7 cellular contexts compared by ENCODE assay signal in the genomic region with DNA sequence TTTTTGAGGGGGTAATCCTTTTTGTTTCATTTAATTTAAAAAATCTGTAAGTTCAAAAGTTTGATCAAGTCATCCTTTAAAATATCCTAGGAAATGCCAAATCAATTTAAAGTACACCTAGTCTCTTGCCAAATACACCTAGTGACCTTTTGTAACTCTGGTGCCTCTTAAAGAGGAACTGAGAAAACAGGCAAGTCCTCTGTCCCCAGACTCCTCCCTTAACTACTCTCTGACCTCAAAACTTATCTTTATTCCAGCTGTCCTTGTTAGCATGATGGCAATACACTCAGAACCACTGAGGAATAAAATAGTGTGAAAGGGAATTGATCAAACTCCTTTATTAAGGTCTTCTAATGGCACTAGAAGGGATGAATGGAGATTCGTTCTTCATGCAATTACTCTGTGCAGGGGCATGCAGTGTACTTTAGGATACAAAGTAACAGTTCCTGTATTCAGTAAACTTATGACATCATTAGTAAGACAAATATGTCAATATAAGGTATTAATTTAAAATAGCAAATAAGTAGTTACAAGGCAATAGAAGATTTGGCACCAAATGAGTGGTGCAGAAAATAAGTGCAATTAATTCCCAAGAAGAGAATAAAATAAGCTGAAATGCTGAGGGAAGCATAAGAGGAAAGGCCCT. TPM values are rescaled to one million over a fixed set of nuclear protein-coding genes. Genes with fewer than 3 reads are reported as not detected.
A peak's percentile ranks its signal among the peaks of the same experiment; 100 is the strongest.
DNase-seq lines count a peak whose midpoint lies in the region; ATAC-seq and TF ChIP-seq lines count a peak whose summit lies in the region.

No MANE protein-coding gene starts in this region.

- H3K36me3 ChIP-seq in transverse colon, result no peaks in the 10 kb centered on the region
- no peaks in the 10 kb centered on the region for H3K36me3 ChIP-seq in heart left ventricle

- peaks cover 13 to 44% (median 26%) of the 10 kb centered on the region in 4 donors for H3K4me1 ChIP-seq in transverse colon
- peaks cover 0 to 69% (median 21%) of the 10 kb centered on the region in 12 donors for H3K4me1 ChIP-seq in heart left ventricle

- no peak for TF ChIP-seq CTCF in transverse colon (IDR thresholded peaks at IDR 0.05)
- no peak for TF ChIP-seq CTCF in heart left ventricle (IDR thresholded peaks at IDR 0.05)

- H3K4me3 ChIP-seq in transverse colon (no peak overlapping the region), heart left ventricle (no peak overlapping the region)

- peak; percentile 90 for DNase-seq in NOMO-1 treated with DMSO at 0.1 percent for 48 hours (lab: John Stamatoyannopoulos, UW; ENCODE audit: unreplicated experiment)
- no peak for DNase-seq in transverse colon
- DNase-seq in heart left ventricle, result no peak
- DNase-seq in stimulated activated naive CD4-positive, alpha-beta T cell treated with Interleukin-2 at 50 U/mL for 16 hours (lab: John Stamatoyannopoulos, UW), result no peak
- DNase-seq in amniotic stem cell (lab: John Stamatoyannopoulos, UW), result no peak

- in situ Hi-C loops in transverse colon (cut with MboI; ENCODE audit: low pct_ligation_motif_present in 1 of 4, low pct_unique_long_range_greater_than_20kb in 1 of 4, low sequenced_read_pairs in 3 of 4), result no loop called here

- H3K27me3 ChIP-seq in transverse colon (no peaks in the 10 kb centered on the region), heart left ventricle (no peaks in the 10 kb centered on the region)

- intact Hi-C loops in transverse colon (cut with DNase I; ENCODE audit: low total_unique reads), result no loop called here
- intact Hi-C loops in heart left ventricle (cut with DNase I), result loop anchor here in 1 of 10 donors (10.0 kb wide), 1 partner anchor 162 kb away; no protein-coding TSS in a partner anchor

- ATAC-seq in GM19328 (IDR thresholded peaks at IDR 0.05; ENCODE audit: unreplicated experiment), result peak; percentile 81
- peak; percentile 92 for ATAC-seq in HG02938 (IDR thresholded peaks at IDR 0.05; ENCODE audit: unreplicated experiment)
- ATAC-seq in heart left ventricle, result no peak

- H3K9me3 ChIP-seq in transverse colon (no peaks in the 10 kb centered on the region), heart left ventricle (no peaks in the 10 kb centered on the region)

- peak overlapping the region; percentile 29 to 49 (median 36) for H3K27ac ChIP-seq in transverse colon
- H3K27ac ChIP-seq in heart left ventricle, result peak overlapping the region in 2 of 12 donors; percentile 3 to 14

- WGBS in transverse colon (ENCODE audit: low coverage in 1 of 2), 2 donors, result 43 to 50% methylated on average over 1 of the region's 1 CpG
- WGBS in heart left ventricle, 4 donors, result 64 to 81% (median 69%) methylated on average over 1 of the region's 1 CpG

- TF ChIP-seq EP300 in transverse colon (IDR thresholded peaks at IDR 0.05; ENCODE audit: low read depth), result no peak

- TF ChIP-seq POLR2A in transverse colon (IDR thresholded peaks at IDR 0.05) (no peak), heart left ventricle (IDR thresholded peaks at IDR 0.05) (no peak)

RNA-seq across cellular contexts. Expression of a gene that starts 3.3 kb away (rescaled TPM):
- 10 to 100 TPM; 57.6 to 72.7 (median 65.7) TPM for total RNA-seq in transverse colon
- total RNA-seq in heart left ventricle, result 10 to 100 TPM in 1 of 9 donors, 1 to 10 TPM in 8; 1.1 to 11.6 (median 3.1) TPM
- polyA plus RNA-seq in heart left ventricle, result 1 to 10 TPM; 1.5 to 3.0 TPM

Comparison
In these comparisons a context has a peak if more than half of its experiments do, and no peak if none do; other contexts are left out.
1. ATAC-seq: peak in GM19328 (single experiment) and HG02938 (single experiment); none in heart left ventricle (0 of 4).
2. RNA of a gene that starts 3.3 kb away (total RNA-seq): 57.6 to 72.7 TPM in transverse colon; 1.1 to 11.6 TPM in heart left ventricle; every median in the first group is over 4 times any median in the second.